Comparison of ENCODE assay signal across 8 cellular contexts in genomic region chr4:2007804-2008670, GRCh38. TPM values are rescaled to one million over a fixed set of nuclear protein-coding genes. Genes with fewer than 3 reads are reported as not detected.
DNase-seq lines count a peak whose midpoint lies in the region; ATAC-seq and TF ChIP-seq lines count a peak whose summit lies in the region.

No MANE protein-coding gene starts in this region.

- ATAC-seq in HG03159 (IDR thresholded peaks at IDR 0.05; ENCODE audit: unreplicated experiment) (no peak), GM19395 (IDR thresholded peaks at IDR 0.05; ENCODE audit: unreplicated experiment) (no peak), HG02970 (IDR thresholded peaks at IDR 0.05; ENCODE audit: low FRiP score, unreplicated experiment) (no peak)

- peaks cover 2% of the 10 kb centered on the region for H3K9me3 Mint-ChIP-seq in activated CD4-positive, alpha-beta T cell treated with anti-CD3 and anti-CD28 coated beads, Interleukin-2, amount 10 ng/mL, durations not matched to agents 24 days and 14 days

- H3K4me1 ChIP-seq in ascending aorta (peaks cover 0 to 2% of the 10 kb centered on the region in 2 donors), tibial artery (peaks cover 0 to 35% (median 18%) of the 10 kb centered on the region in 4 donors)

- H3K36me3 ChIP-seq in ascending aorta (peaks cover 7 to 9% of the 10 kb centered on the region in 2 donors), tibial artery (peaks cover 5 to 29% (median 12%) of the 10 kb centered on the region in 3 donors)

- H3K27ac ChIP-seq in ascending aorta, result peak overlapping the region; percentile 96 to 98
- peak overlapping the region; percentile 96 to 97 for H3K27ac ChIP-seq in tibial artery

- H3K4me3 Mint-ChIP-seq in activated CD4-positive, alpha-beta T cell treated with anti-CD3 and anti-CD28 coated beads, Interleukin-2, amount 10 ng/mL, durations not matched to agents 24 days and 14 days, result peak overlapping the region; percentile 91

- peak overlapping the region; percentile 91 for H3K27ac Mint-ChIP-seq in activated CD4-positive, alpha-beta T cell treated with anti-CD3 and anti-CD28 coated beads, Interleukin-2, amount 10 ng/mL, durations not matched to agents 24 days and 14 days

- intact Hi-C loops in activated CD4-positive, alpha-beta T cell treated with anti-CD3 and anti-CD28 coated beads, Interleukin-2, amount 10 ng/mL, durations not matched to agents 24 days and 14 days (cut with micrococcal nuclease), result loop anchor here (5.0 to 10.0 kb wide), 4 partner anchors 133 to 407 kb away; partner anchors contain the start of genes CFAP99, NSD2 and ZFYVE28
- intact Hi-C loops in ascending aorta (cut with DNase I) (loop anchor here (2.0 to 5.0 kb wide), 7 partner anchors 254 to 1301 kb away; partner anchors contain the start of genes CFAP99, FAM193A, MXD4 and PCGF3), tibial artery (cut with DNase I; ENCODE audit: low total_unique reads) (loop anchor here (10.0 kb wide), 2 partner anchors 133 to 257 kb away; partner anchors contain the start of genes MXD4 and NSD2)

- H3K27me3 Mint-ChIP-seq in activated CD4-positive, alpha-beta T cell treated with anti-CD3 and anti-CD28 coated beads, Interleukin-2, amount 10 ng/mL, durations not matched to agents 24 days and 14 days, result peaks cover 10% of the 10 kb centered on the region

- peak overlapping the region; percentile 84 to 98 for H3K4me3 ChIP-seq in ascending aorta
- H3K4me3 ChIP-seq in tibial artery, result peak overlapping the region; percentile 87 to 89

- H3K27me3 ChIP-seq in ascending aorta (no peaks in the 10 kb centered on the region), tibial artery (no peaks in the 10 kb centered on the region)

- peaks cover 31% of the 10 kb centered on the region for H3K4me1 Mint-ChIP-seq in activated CD4-positive, alpha-beta T cell treated with anti-CD3 and anti-CD28 coated beads, Interleukin-2, amount 10 ng/mL, durations not matched to agents 24 days and 14 days

- H3K9me3 ChIP-seq in ascending aorta, result no peaks in the 10 kb centered on the region
- H3K9me3 ChIP-seq in tibial artery, result no peaks in the 10 kb centered on the region

- peaks cover 27% of the 10 kb centered on the region for H3K36me3 Mint-ChIP-seq in activated CD4-positive, alpha-beta T cell treated with anti-CD3 and anti-CD28 coated beads, Interleukin-2, amount 10 ng/mL, durations not matched to agents 24 days and 14 days (ENCODE audit: low read depth)

- TF ChIP-seq CTCF in ascending aorta (IDR thresholded peaks at IDR 0.05) (no peak), tibial artery (IDR thresholded peaks at IDR 0.05) (no peak)

- peak; percentile 71 for DNase-seq in activated CD4-positive, alpha-beta T cell treated with anti-CD3 and anti-CD28 coated beads, Interleukin-2, amount 10 ng/mL, durations not matched to agents 24 days and 14 days
- no peak for DNase-seq in activated CD4-positive, alpha-beta T cell treated with anti-CD3 and anti-CD28 coated beads for 48 hours
- DNase-seq in ascending aorta (ENCODE audit: low spot score in 2 of 2) (no peak), left kidney (ENCODE audit: low read depth, low spot score) (peak; percentile 67), tibial artery (no peak)

RNA-seq across cellular contexts. Expression of gene NELFA, which starts 0.7 kb away (rescaled TPM):
- total RNA-seq in activated CD4-positive, alpha-beta T cell treated with anti-CD3 and anti-CD28 coated beads, Interleukin-2, amount 10 ng/mL, durations not matched to agents 24 days and 14 days, result 51.1 and 57.4 TPM in 2 replicates
- 11.9 TPM for total RNA-seq in ascending aorta

RNA-seq across cellular contexts. Expression of gene NAT8L, which starts 51.1 kb away (rescaled TPM):
- total RNA-seq in activated CD4-positive, alpha-beta T cell treated with anti-CD3 and anti-CD28 coated beads, Interleukin-2, amount 10 ng/mL, durations not matched to agents 24 days and 14 days, result 7.3 and 7.7 TPM in 2 replicates
- not detected for total RNA-seq in ascending aorta

Comparison
In these comparisons a context has a peak if more than half of its experiments do, and no peak if none do; other contexts are left out.
1. DNase-seq: peak in activated CD4-positive, alpha-beta T cell treated with anti-CD3 and anti-CD28 coated beads, Interleukin-2, amount 10 ng/mL, durations not matched to agents 24 days and 14 days (single experiment) and left kidney (single experiment); none in activated CD4-positive, alpha-beta T cell treated with anti-CD3 and anti-CD28 coated beads for 48 hours (single experiment), ascending aorta (0 of 2) and tibial artery (0 of 2).